ENCODE assay signal across 21 cellular contexts in genomic region chr4:127995776-127996175, GRCh38. TPM values are rescaled to one million over a fixed set of nuclear protein-coding genes. Genes with fewer than 3 reads are reported as not detected.
DNase-seq lines count a peak whose midpoint lies in the region; ATAC-seq and TF ChIP-seq lines count a peak whose summit lies in the region.
"Had no signal": no experiment of that assay in that cellular context is flagged by ENCODE, and none has a peak within 500 bp of the region (broad histone marks: within the 10 kb centered on the region; RNA-seq: fewer than 3 reads in every experiment).

No MANE protein-coding gene starts in this region.

- BruUV-seq in PC-9 (replicated peaks; lab: Mats Ljungman, UMichigan) = no TSS peak

- intact Hi-C loops in PC-9 (cut with micrococcal nuclease; ENCODE audit: unreplicated experiment) = no loop called here

- H3K79me2 ChIP-seq in PC-9 (ENCODE audit: low read depth) = no peaks in the 10 kb centered on the region

- ATAC-seq in GM21360 (IDR thresholded peaks at IDR 0.05; ENCODE audit: unreplicated experiment) = no peak
- ATAC-seq: gastroesophageal sphincter had no signal

- H3K4me2 ChIP-seq in PC-9 = no peak overlapping the region

- H3K4me3 ChIP-seq in PC-9 = no peak overlapping the region
- H3K4me3 ChIP-seq in fibroblast of villous mesenchyme (ENCODE audit: low read depth, low read length) = no peak overlapping the region
- no peak overlapping the region for H3K4me3 ChIP-seq in tibial nerve
- H3K4me3 ChIP-seq: ascending aorta, gastroesophageal sphincter, skin epidermis, vagina had no signal

- H3K27ac ChIP-seq in PC-9 = no peak overlapping the region
- no peak overlapping the region for H3K27ac ChIP-seq in tibial nerve
- H3K27ac ChIP-seq: ascending aorta, gastroesophageal sphincter, skin epidermis, vagina had no signal

- no peaks in the 10 kb centered on the region for H3K27me3 ChIP-seq in PC-9 (ENCODE audit: insufficient read depth, low read depth)
- no peaks in the 10 kb centered on the region for H3K27me3 ChIP-seq in tibial nerve
- H3K27me3 ChIP-seq: ascending aorta, gastroesophageal sphincter, vagina had no signal

- CTCF ChIA-PET in PC-9 (lab: Charles Lee) = no interaction called here

- H3K9me3 ChIP-seq in PC-9 (ENCODE audit: insufficient read depth, low read depth) (no peaks in the 10 kb centered on the region), tibial nerve (peaks cover 0 to 27% (median 8%) of the 10 kb centered on the region in 4 donors)
- H3K9me3 ChIP-seq: ascending aorta, vagina had no signal

- H3K36me3 ChIP-seq in PC-9 (ENCODE audit: low read depth) (no peaks in the 10 kb centered on the region), tibial nerve (peaks cover 0 to 86% (median 0%) of the 10 kb centered on the region in 3 donors)

- H4K20me1 ChIP-seq in PC-9 (ENCODE audit: insufficient read depth) = no peaks in the 10 kb centered on the region

- 74 to 78% methylated on average over 1 of the region's 1 CpG for WGBS in tibial nerve, 2 donors

- H3F3A ChIP-seq in PC-9 (ENCODE audit: insufficient read depth, low read depth) = no peaks in the 10 kb centered on the region

- no peaks in the 10 kb centered on the region for H3K9me2 ChIP-seq in PC-9 (ENCODE audit: insufficient read depth)

- no peak for TF ChIP-seq EP300 in tibial nerve (IDR thresholded peaks at IDR 0.05)

- DNase-seq in A172 (ENCODE audit: low spot score) (peak; percentile 72), ELR (ENCODE audit: low read depth) (peak; percentile 88), PC-9 (peak; percentile 3 to 40), fibroblast of villous mesenchyme (ENCODE audit: low read depth) (peak; percentile 45), tibial nerve (ENCODE audit: low spot score in 2 of 2) (no peak), Ammon's horn (ENCODE audit: low spot score) (no peak)
- no peak for DNase-seq in stimulated activated CD4-positive, alpha-beta T cell treated with anti-CD3 and anti-CD28 coated beads, Interleukin-15, amount 100 ng/mL, for 24 hours
- DNase-seq: activated CD4-positive, alpha-beta T cell treated with anti-CD3 and anti-CD28 coated beads for 1 hour; activated T-cell treated with anti-CD3 and anti-CD28 coated beads, Interleukin-2, amount 50 U/mL, for 24 hours; DMS 273 treated with DMSO at 0.1 percent for 48 hours; HCEC 1CT; midbrain; NCI-H1694 treated with DMSO at 0.1 percent for 48 hours; NCI-H774; stimulated activated naive CD4-positive, alpha-beta T cell treated with Interleukin-2 at 50 U/mL for 16 hours; T-helper 2 cell had no signal

- no peak overlapping the region for H2AFZ ChIP-seq in PC-9

- TF ChIP-seq POLR2A in tibial nerve (IDR thresholded peaks at IDR 0.05) = no peak

- H3K4me1 ChIP-seq in PC-9 (replicated peaks; ENCODE audit: insufficient read depth) (no peaks in the 10 kb centered on the region), tibial nerve (no peaks in the 10 kb centered on the region)
- H3K4me1 ChIP-seq: ascending aorta, gastroesophageal sphincter, vagina had no signal

- POLR2A ChIA-PET in PC-9 (lab: Charles Lee; ENCODE audit: unreplicated experiment) = no interaction called here

- TF ChIP-seq CTCF in PC-9 (conservative IDR thresholded peaks at IDR 0.05) (no peak), fibroblast of villous mesenchyme (IDR thresholded peaks at IDR 0.05; ENCODE audit: insufficient read depth, low read depth, low read length) (no peak), tibial nerve (IDR thresholded peaks at IDR 0.05) (no peak)

RNA-seq across cellular contexts. Expression of gene ABHD18, which starts 30.6 kb away (rescaled TPM):
- 4.2 and 5.7 TPM in 2 replicates for total RNA-seq in A172 (2014; rRNA removed; shearing (Covaris generic))
- 10.4 and 12.4 TPM in 2 replicates for total RNA-seq in PC-9 (2021)
- total RNA-seq in fibroblast of villous mesenchyme = 5.5 and 8.6 TPM in 2 replicates
- 10 to 100 TPM in 2 of 4 donors, 1 to 10 TPM in 2; 8.0 to 17.7 (median 10.1) TPM for total RNA-seq in tibial nerve

RNA-seq across cellular contexts. Expression of gene MFSD8, which starts 30.8 kb away (rescaled TPM):
- total RNA-seq in A172 (2014; rRNA removed; shearing (Covaris generic)) = 18.6 and 35.8 TPM in 2 replicates
- total RNA-seq in PC-9 (2021) (19.0 and 21.4 TPM in 2 replicates), fibroblast of villous mesenchyme (21.6 and 28.1 TPM in 2 replicates), tibial nerve (10 to 100 TPM; 21.3 to 53.1 (median 31.5) TPM)

Comparison
In these comparisons a context has a peak if more than half of its experiments do, and no peak if none do; other contexts are left out.
1. DNase-seq: peak in A172 (single experiment), ELR (single experiment), PC-9 (2 of 2) and fibroblast of villous mesenchyme (single experiment); none in tibial nerve (0 of 2), Ammon's horn (single experiment) and stimulated activated CD4-positive, alpha-beta T cell treated with anti-CD3 and anti-CD28 coated beads, Interleukin-15, amount 100 ng/mL, for 24 hours (single experiment).